ENCODE assay signal across 11 cellular contexts in genomic region chr21:35342440-35342839, GRCh38.
DNase-seq lines count a peak whose midpoint lies in the region; ATAC-seq and TF ChIP-seq lines count a peak whose summit lies in the region.
"Had no signal": no experiment of that assay in that cellular context is flagged by ENCODE, and none has a peak within 500 bp of the region (broad histone marks: within the 10 kb centered on the region; RNA-seq: fewer than 3 reads in every experiment).

No MANE protein-coding gene starts in this region.

- CTCF ChIA-PET in HEK293T (lab: Yijun Ruan, JAX): no interaction called here

- peaks cover 0 to 3% (median 0%) of the 10 kb centered on the region in 3 donors for H3K9me3 Mint-ChIP-seq in IgD-negative memory B cell
- H3K9me3 Mint-ChIP-seq in activated T-cell treated with anti-CD3 and anti-CD28 coated beads, Interleukin-2, amount 50 U/mL, for 72 hours: peaks cover 1 to 10% of the 10 kb centered on the region in 2 donors
- peaks cover 10 to 27% of the 10 kb centered on the region in 2 donors for H3K9me3 Mint-ChIP-seq in stimulated activated naive CD8-positive, alpha-beta T cell treated with anti-CD3 and anti-CD28 coated beads, Interleukin-15, amount 100 ng/mL, for 72 hours

- peaks cover 9 to 14% (median 10%) of the 10 kb centered on the region in 3 donors for H3K4me1 Mint-ChIP-seq in IgD-negative memory B cell
- peaks cover 68% of the 10 kb centered on the region for H3K4me1 Mint-ChIP-seq in activated T-cell treated with anti-CD3 and anti-CD28 coated beads, Interleukin-2, amount 50 U/mL, for 72 hours (ENCODE audit: low read depth)
- H3K4me1 Mint-ChIP-seq in stimulated activated naive CD8-positive, alpha-beta T cell treated with anti-CD3 and anti-CD28 coated beads, Interleukin-15, amount 100 ng/mL, for 72 hours: peaks cover 40% of the 10 kb centered on the region

- H3K27me3 Mint-ChIP-seq in IgD-negative memory B cell: peaks cover 6% of the 10 kb centered on the region
- peaks cover 9% of the 10 kb centered on the region for H3K27me3 Mint-ChIP-seq in activated T-cell treated with anti-CD3 and anti-CD28 coated beads, Interleukin-2, amount 50 U/mL, for 72 hours (ENCODE audit: low read depth)
- peaks cover 10% of the 10 kb centered on the region for H3K27me3 Mint-ChIP-seq in stimulated activated naive CD8-positive, alpha-beta T cell treated with anti-CD3 and anti-CD28 coated beads, Interleukin-15, amount 100 ng/mL, for 72 hours

- POLR2A ChIA-PET in HEK293T (lab: Yijun Ruan, JAX): no interaction called here

- peak overlapping the region in 1 of 3 donors; percentile 14 for H3K27ac Mint-ChIP-seq in IgD-negative memory B cell
- peak overlapping the region; percentile 93 for H3K27ac Mint-ChIP-seq in activated T-cell treated with anti-CD3 and anti-CD28 coated beads, Interleukin-2, amount 50 U/mL, for 72 hours
- H3K27ac Mint-ChIP-seq in stimulated activated naive CD8-positive, alpha-beta T cell treated with anti-CD3 and anti-CD28 coated beads, Interleukin-15, amount 100 ng/mL, for 72 hours: peak overlapping the region; percentile 2 to 97

- peak; percentile 16 for DNase-seq in stimulated activated CD4-positive, alpha-beta T cell treated with anti-CD3 and anti-CD28 coated beads, Interleukin-12 subunit alpha, Interleukin-12 subunit beta, amount 100 ng/mL, for 4 hours
- DNase-seq in stimulated activated CD4-positive, alpha-beta T cell treated with anti-CD3 and anti-CD28 coated beads, Interleukin-4, amount 100 ng/mL, for 1 hour: no peak
- DNase-seq in activated T-cell treated with anti-CD3 and anti-CD28 coated beads, Interleukin-2, amount 50 U/mL, for 72 hours: peak; percentile 44 to 55
- peak; percentile 8 to 14 for DNase-seq in stimulated activated naive CD8-positive, alpha-beta T cell treated with anti-CD3 and anti-CD28 coated beads, Interleukin-15, amount 100 ng/mL, for 72 hours
- DNase-seq in mucosa of gallbladder (ENCODE audit: low spot score) (no peak), posterior cingulate gyrus (no peak), HEK293T (ENCODE audit: extremely low spot score) (no peak)
- DNase-seq: NCI-H2029, right lobe of liver had no signal

- intact Hi-C loops in posterior cingulate gyrus (cut with DNase I): no loop called here

- peak; percentile 87 for ATAC-seq in activated T-cell treated with anti-CD3 and anti-CD28 coated beads, Interleukin-2, amount 50 U/mL, for 72 hours (replicated peaks in 1 of 2)
- peak; percentile 87 for ATAC-seq in stimulated activated naive CD8-positive, alpha-beta T cell treated with anti-CD3 and anti-CD28 coated beads, Interleukin-15, amount 100 ng/mL, for 72 hours
- ATAC-seq: right lobe of liver, SK-N-SH treated with all-trans-retinoic acid at 6 μM for 48 hours had no signal

- H3K36me3 Mint-ChIP-seq in IgD-negative memory B cell: no peaks in the 10 kb centered on the region
- H3K36me3 Mint-ChIP-seq in activated T-cell treated with anti-CD3 and anti-CD28 coated beads, Interleukin-2, amount 50 U/mL, for 72 hours (ENCODE audit: insufficient read depth in 2 of 2): peaks cover 3 to 6% of the 10 kb centered on the region in 2 donors

- peak overlapping the region; percentile 1 to 86 (median 76) for H3K4me3 Mint-ChIP-seq in IgD-negative memory B cell
- peak overlapping the region; percentile 69 to 81 for H3K4me3 Mint-ChIP-seq in activated T-cell treated with anti-CD3 and anti-CD28 coated beads, Interleukin-2, amount 50 U/mL, for 72 hours
- H3K4me3 Mint-ChIP-seq in stimulated activated naive CD8-positive, alpha-beta T cell treated with anti-CD3 and anti-CD28 coated beads, Interleukin-15, amount 100 ng/mL, for 72 hours: peak overlapping the region; percentile 52 to 78

TF ChIP-seq in HEK293T, 16 proteins besides CTCF, POLR2A, EP300 and RAD21:
- TF ChIP-seq ELF4 (IDR thresholded peaks at IDR 0.05) (no peak), FOXK2 (IDR thresholded peaks at IDR 0.05) (no peak), ZNF384 (IDR thresholded peaks at IDR 0.05) (no peak), FOXA1 (IDR thresholded peaks at IDR 0.05) (no peak), HDGF (IDR thresholded peaks at IDR 0.05; ENCODE audit: borderline replicate concordance) (no peak), TARDBP (IDR thresholded peaks at IDR 0.05) (no peak), SP1 (IDR thresholded peaks at IDR 0.05) (no peak), SUZ12 (IDR thresholded peaks at IDR 0.05) (no peak)

Comparison
In these comparisons a context has a peak if more than half of its experiments do, and no peak if none do; other contexts are left out.
1. DNase-seq: peak in stimulated activated CD4-positive, alpha-beta T cell treated with anti-CD3 and anti-CD28 coated beads, Interleukin-12 subunit alpha, Interleukin-12 subunit beta, amount 100 ng/mL, for 4 hours (single experiment), activated T-cell treated with anti-CD3 and anti-CD28 coated beads, Interleukin-2, amount 50 U/mL, for 72 hours (2 of 2) and stimulated activated naive CD8-positive, alpha-beta T cell treated with anti-CD3 and anti-CD28 coated beads, Interleukin-15, amount 100 ng/mL, for 72 hours (2 of 2); none in stimulated activated CD4-positive, alpha-beta T cell treated with anti-CD3 and anti-CD28 coated beads, Interleukin-4, amount 100 ng/mL, for 1 hour (single experiment), mucosa of gallbladder (single experiment), posterior cingulate gyrus (0 of 10) and HEK293T (single experiment).
2. Peak in every context shown above with its lines, with median percentiles within 50 percentile points of each other: H3K4me3 Mint-ChIP-seq.